1 cellular context compared by ENCODE assay signal in the genomic region with DNA sequence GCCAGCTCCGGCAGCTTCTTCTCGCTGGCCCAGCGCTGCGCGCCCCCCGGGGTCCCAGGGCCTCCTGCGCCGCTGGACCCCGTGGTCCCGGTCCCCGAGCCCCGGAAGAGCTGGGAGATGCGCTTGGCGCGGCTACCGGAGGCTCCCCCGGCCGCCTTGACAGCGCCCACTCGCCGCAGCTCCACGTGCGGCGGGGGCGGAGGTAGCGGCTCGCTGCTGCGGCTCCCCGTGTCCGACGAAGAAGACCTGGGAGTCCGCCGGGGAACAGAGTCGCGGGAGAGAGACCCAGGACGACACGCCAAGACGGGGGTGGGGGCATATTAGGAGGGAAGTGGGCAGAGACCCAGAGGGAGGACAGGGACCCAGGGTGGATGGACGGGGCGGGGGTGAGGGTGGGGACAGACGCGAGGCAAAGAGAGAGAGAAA.
TF ChIP-seq lines count a peak whose summit lies in the region.

No MANE protein-coding gene starts in this region.

TF ChIP-seq in K562, 482 proteins besides CTCF, POLR2A, EP300 and RAD21 (continues in another document):
- no peak for TF ChIP-seq NR2C2 (CRISPR knock-in tag; IDR thresholded peaks at IDR 0.05)
- peak; percentile 29; the same call in 1 of the 2 replicates for TF ChIP-seq NR2C2 (tag; IDR thresholded peaks at IDR 0.05)
- peak; percentile 65 for TF ChIP-seq RBFOX2 (IDR thresholded peaks at IDR 0.05; ENCODE audit: low read depth, low read length)
- TF ChIP-seq, protein P1, sequence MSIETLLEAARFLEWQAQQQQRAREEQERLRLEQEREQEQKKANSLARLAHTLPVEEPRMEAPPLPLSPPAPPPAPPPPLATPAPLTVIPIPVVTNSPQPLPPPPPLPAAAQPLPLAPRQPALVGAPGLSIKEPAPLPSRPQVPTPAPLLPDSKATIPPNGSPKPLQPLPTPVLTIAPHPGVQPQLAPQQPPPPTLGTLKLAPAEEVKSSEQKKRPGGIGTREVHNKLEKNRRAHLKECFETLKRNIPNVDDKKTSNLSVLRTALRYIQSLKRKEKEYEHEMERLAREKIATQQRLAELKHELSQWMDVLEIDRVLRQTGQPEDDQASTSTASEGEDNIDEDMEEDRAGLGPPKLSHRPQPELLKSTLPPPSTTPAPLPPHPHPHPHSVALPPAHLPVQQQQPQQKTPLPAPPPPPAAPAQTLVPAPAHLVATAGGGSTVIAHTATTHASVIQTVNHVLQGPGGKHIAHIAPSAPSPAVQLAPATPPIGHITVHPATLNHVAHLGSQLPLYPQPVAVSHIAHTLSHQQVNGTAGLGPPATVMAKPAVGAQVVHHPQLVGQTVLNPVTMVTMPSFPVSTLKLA (conservative IDR thresholded peaks at IDR 0.05), result peak; percentile 79 to 84
- TF ChIP-seq ID3 (CRISPR knock-in tag; IDR thresholded peaks at IDR 0.05), result no peak
- 0 out of 2 replicates have a peak, but pooled peaks have one; percentile 62 for TF ChIP-seq ID3 (tag; IDR thresholded peaks at IDR 0.05)
- TF ChIP-seq SAFB (IDR thresholded peaks at IDR 0.05; ENCODE audit: borderline replicate concordance, low read depth, low read length), result 0 out of 2 replicates have a peak, but pooled peaks have one; percentile 5
- TF ChIP-seq SIN3A (IDR thresholded peaks at IDR 0.05; ENCODE audit: borderline replicate concordance in 2 of 2, control insufficient read depth in 1 of 2, low read depth in 2 of 2, low read length in 2 of 2), result peak in 1 of 2 experiments; percentile 62; a peak in 1 of 4 replicates
- TF ChIP-seq, protein P2, sequence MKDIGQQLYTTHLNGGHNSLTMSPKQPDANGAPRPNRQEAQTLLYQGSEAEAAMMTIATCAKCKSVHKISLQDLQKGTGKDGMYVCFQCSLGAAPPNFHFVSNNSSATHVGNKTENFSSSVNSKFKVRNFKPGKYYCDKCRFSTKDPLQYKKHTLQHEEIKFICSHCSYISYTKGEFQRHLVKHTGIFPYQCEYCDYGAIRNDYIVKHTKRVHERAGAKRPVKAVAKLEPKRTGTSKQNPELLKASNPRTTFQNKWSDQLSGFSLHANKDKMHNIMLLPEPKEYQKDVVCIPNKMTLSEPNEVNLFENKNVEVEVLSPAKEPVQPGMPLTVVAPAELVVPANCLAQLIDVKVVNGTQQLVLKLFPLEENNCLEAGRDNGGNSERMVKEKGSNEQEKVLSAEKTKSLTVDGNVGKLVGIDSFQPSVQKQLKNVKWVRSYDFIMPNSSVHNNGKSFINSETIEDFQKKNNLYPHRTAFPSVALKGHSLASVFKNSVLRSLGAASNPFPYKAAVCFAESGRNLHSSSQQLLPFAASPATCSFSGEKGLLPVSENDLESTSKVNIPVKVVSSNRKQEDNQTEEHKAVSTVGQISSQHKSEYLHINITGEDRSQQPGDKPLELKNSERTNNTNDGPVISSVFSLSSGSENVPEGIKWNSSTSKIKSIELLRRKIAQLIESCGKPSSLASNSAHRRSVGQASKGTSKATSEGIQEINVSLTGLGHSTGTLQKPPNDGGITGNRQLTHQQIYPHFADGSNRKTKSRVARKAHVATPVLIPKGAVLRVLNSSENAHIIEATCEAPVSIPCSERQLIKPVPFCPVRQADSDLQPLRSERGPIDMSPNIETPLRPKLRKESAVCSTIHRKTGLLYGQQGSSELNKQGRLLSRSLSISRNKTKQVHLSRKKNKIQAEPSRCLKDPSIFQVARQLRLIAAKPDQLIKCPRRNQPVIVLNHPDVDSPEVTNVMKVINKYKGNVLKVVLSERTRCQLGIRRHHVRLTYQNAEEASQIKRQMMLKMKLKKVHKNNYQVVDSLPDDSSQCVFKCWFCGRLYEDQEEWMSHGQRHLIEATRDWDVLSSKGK (CRISPR knock-in tag; IDR thresholded peaks at IDR 0.05), result no peak
- TF ChIP-seq SIX5 (IDR thresholded peaks at IDR 0.05; ENCODE audit: borderline replicate concordance in 1 of 2, insufficient read depth in 1 of 2, low read depth in 1 of 2, low read length in 2 of 2), result no peak
- TF ChIP-seq, protein P3, sequence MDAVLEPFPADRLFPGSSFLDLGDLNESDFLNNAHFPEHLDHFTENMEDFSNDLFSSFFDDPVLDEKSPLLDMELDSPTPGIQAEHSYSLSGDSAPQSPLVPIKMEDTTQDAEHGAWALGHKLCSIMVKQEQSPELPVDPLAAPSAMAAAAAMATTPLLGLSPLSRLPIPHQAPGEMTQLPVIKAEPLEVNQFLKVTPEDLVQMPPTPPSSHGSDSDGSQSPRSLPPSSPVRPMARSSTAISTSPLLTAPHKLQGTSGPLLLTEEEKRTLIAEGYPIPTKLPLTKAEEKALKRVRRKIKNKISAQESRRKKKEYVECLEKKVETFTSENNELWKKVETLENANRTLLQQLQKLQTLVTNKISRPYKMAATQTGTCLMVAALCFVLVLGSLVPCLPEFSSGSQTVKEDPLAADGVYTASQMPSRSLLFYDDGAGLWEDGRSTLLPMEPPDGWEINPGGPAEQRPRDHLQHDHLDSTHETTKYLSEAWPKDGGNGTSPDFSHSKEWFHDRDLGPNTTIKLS (IDR thresholded peaks at IDR 0.05; ENCODE audit: borderline replicate concordance, low read depth), result 0 out of 2 replicates have a peak, but pooled peaks have one; percentile 63
- TF ChIP-seq NR4A1 (CRISPR knock-in tag; IDR thresholded peaks at IDR 0.05), result no peak
- TF ChIP-seq NR4A1 (tag; IDR thresholded peaks at IDR 0.05), result peak; percentile 15; the same call in 1 of the 2 replicates
- 0 out of 2 replicates have a peak, but pooled peaks have one; percentile 58 for TF ChIP-seq GTF2A2 (tag; IDR thresholded peaks at IDR 0.05)
- TF ChIP-seq GTF2F1 (IDR thresholded peaks at IDR 0.05; ENCODE audit: low read depth, low read length), result no peak
- TF ChIP-seq ZNF830 (CRISPR knock-in tag; IDR thresholded peaks at IDR 0.05), result no peak
- peak in 1 of 2 experiments; percentile 3; a peak in 1 of 4 replicates for TF ChIP-seq TEAD1 (CRISPR knock-in tag; IDR thresholded peaks at IDR 0.05)
- peak; percentile 43 for TF ChIP-seq ARID4B (CRISPR knock-in tag; IDR thresholded peaks at IDR 0.05)
- TF ChIP-seq POLR2G (IDR thresholded peaks at IDR 0.05; ENCODE audit: low read depth, low read length), result peak; percentile 29
- 0 out of 2 replicates have a peak, but pooled peaks have one; percentile 3 for TF ChIP-seq ZBTB7A (IDR thresholded peaks at IDR 0.05; ENCODE audit: borderline replicate concordance, control insufficient read depth, low read depth, low read length)
- TF ChIP-seq EGR1 (conservative IDR thresholded peaks at IDR 0.05), result peak; percentile 89
- TF ChIP-seq L3MBTL2 (IDR thresholded peaks at IDR 0.05), result peak; percentile 85; the same call in 1 of the 2 replicates
- peak; percentile 10; the same call in 1 of the 2 replicates for TF ChIP-seq CBX1 (IDR thresholded peaks at IDR 0.05; ENCODE audit: low read depth)
- TF ChIP-seq FIP1L1 (IDR thresholded peaks at IDR 0.05; ENCODE audit: low read depth, low read length, poor library complexity, severe bottlenecking), result peak; percentile 25
- peak; percentile 65 for TF ChIP-seq BHLHE40 (IDR thresholded peaks at IDR 0.05; ENCODE audit: low read length)
- TF ChIP-seq SRSF7 (optimal IDR thresholded peaks at IDR 0.05; ENCODE audit: low read depth, low read length), result peak; percentile 66
- TF ChIP-seq POLR2AphosphoS5 (IDR thresholded peaks at IDR 0.05; ENCODE audit: control insufficient read depth, insufficient read depth, low read depth, low read length), result no peak
- peak; percentile 12; the same call in 1 of the 2 replicates for TF ChIP-seq EP400 (IDR thresholded peaks at IDR 0.05)
- TF ChIP-seq MGA (IDR thresholded peaks at IDR 0.05), result peak; percentile 54
- 0 out of 2 replicates have a peak, but pooled peaks have one; percentile 35 for TF ChIP-seq FOSL1 (tag; conservative IDR thresholded peaks at IDR 0.05)
- TF ChIP-seq NUFIP1 (IDR thresholded peaks at IDR 0.05; ENCODE audit: partially characterized antibody), result no peak
- TF ChIP-seq BRD4 (IDR thresholded peaks at IDR 0.05), result 0 out of 2 replicates have a peak, but pooled peaks have one; percentile 33
